ENCODE assay signal across 22 cellular contexts in genomic region chr1:200779326-200779725, GRCh38.
"Had no signal": no experiment of that assay in that cellular context is flagged by ENCODE, and none has a peak within 500 bp of the region (broad histone marks: within the 10 kb centered on the region; RNA-seq: fewer than 3 reads in every experiment).

No MANE protein-coding gene starts in this region.

- H3K36me3 ChIP-seq: pancreas, thoracic aorta, uterus had no signal

- DNase-seq: activated CD4-positive, alpha-beta T cell treated with anti-CD3 and anti-CD28 coated beads for 48 hours; activated CD4-positive, alpha-beta T cell treated with anti-CD3 and anti-CD28 coated beads, Interleukin-2, amount 50 U/mL, for 48 hours; activated CD8-positive, alpha-beta memory T cell treated with anti-CD3 and anti-CD28 coated beads, Interleukin-2, amount 50 U/mL, for 4 hours; activated effector memory CD4-positive, alpha-beta T cell treated with anti-CD3 and anti-CD28 coated beads, Interleukin-2, amount 50 U/mL, for 16 hours; activated naive CD4-positive, alpha-beta T cell treated with anti-CD3 and anti-CD28 coated beads for 36 hours; activated naive CD8-positive, alpha-beta T cell treated with anti-CD3 and anti-CD28 coated beads for 36 hours; activated T-cell treated with anti-CD3 and anti-CD28 coated beads, Interleukin-2, amount 50 U/mL, for 1 hour; endodermal cell; foreskin fibroblast; islet precursor cell; midbrain; naive thymus-derived CD4-positive, alpha-beta T cell; pancreas; psoas muscle; stimulated activated naive CD8-positive, alpha-beta T cell treated with anti-CD3 and anti-CD28 coated beads, Interleukin-15, Interleukin-2, amounts not matched to agents 100 U/mL and 50 U/mL, for 24 hours; T-helper 9 cell; uterus had no signal

- H3K27me3 ChIP-seq: ascending aorta, pancreas, uterus had no signal

- H3K27ac ChIP-seq: ascending aorta, pancreas, psoas muscle, thoracic aorta, VCaP had no signal

- ATAC-seq: activated CD4-positive, CD25-positive, alpha-beta regulatory T cell treated with anti-CD3 and anti-CD28 coated beads, Interleukin-2, amount 50 U/mL, for 24 hours; esophagus mucosa; naive thymus-derived CD4-positive, alpha-beta T cell; pancreas; stimulated activated naive CD8-positive, alpha-beta T cell treated with anti-CD3 and anti-CD28 coated beads, Interleukin-15, Interleukin-2, amounts not matched to agents 100 U/mL and 50 U/mL, for 24 hours had no signal

- FAIRE-seq: pancreas had no signal

- H3K9me3 ChIP-seq: ascending aorta, pancreas, thoracic aorta, uterus had no signal

- H3K4me1 ChIP-seq: pancreas had no signal

- H3K4me3 ChIP-seq: ascending aorta, pancreas, psoas muscle, thoracic aorta, uterus had no signal
